In the genomic region with DNA sequence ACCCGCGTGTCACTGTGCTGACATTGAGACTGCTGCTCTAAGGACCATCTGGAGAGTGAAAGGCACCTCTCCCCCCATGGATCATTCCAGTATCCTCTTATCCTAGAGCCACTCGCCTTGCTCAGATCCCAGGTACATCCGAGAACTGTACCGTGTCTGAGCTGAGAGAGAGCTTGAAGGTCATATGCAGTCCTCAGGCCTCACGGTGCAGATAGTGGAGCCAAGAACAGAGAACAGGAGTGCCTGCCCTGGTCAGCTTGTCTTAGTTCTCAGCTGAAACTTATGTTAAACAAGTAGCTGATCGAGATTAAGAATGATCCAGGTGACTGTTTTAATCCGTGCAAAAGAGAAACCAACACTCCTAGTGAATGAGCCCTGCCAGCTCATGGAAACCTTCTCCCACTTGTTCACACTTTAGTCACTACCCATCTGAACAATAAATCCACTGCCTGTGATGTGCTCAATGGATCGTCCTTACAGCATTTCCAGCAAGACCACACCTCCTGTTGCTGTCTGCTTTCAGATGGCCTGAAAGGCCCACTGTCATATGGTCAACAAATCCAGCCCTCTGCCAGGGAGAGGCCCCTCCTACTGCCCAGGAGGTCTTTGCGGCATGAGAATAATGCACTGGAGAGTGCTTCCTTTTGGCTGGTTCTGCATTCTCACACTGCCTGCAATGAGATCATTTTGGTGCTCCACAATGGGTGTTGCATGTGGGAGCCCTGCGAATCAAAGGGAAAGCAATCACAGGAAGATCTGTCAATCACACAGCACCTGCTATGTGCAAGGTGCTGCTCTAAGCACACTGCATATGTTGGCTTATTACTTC, we compare ENCODE assay signal across 1 cellular context.
TF ChIP-seq lines count a peak whose summit lies in the region.

No MANE protein-coding gene starts in this region.

TF ChIP-seq in GM12878, 131 proteins besides CTCF, POLR2A, EP300 and RAD21:
- TF ChIP-seq, protein P1, sequence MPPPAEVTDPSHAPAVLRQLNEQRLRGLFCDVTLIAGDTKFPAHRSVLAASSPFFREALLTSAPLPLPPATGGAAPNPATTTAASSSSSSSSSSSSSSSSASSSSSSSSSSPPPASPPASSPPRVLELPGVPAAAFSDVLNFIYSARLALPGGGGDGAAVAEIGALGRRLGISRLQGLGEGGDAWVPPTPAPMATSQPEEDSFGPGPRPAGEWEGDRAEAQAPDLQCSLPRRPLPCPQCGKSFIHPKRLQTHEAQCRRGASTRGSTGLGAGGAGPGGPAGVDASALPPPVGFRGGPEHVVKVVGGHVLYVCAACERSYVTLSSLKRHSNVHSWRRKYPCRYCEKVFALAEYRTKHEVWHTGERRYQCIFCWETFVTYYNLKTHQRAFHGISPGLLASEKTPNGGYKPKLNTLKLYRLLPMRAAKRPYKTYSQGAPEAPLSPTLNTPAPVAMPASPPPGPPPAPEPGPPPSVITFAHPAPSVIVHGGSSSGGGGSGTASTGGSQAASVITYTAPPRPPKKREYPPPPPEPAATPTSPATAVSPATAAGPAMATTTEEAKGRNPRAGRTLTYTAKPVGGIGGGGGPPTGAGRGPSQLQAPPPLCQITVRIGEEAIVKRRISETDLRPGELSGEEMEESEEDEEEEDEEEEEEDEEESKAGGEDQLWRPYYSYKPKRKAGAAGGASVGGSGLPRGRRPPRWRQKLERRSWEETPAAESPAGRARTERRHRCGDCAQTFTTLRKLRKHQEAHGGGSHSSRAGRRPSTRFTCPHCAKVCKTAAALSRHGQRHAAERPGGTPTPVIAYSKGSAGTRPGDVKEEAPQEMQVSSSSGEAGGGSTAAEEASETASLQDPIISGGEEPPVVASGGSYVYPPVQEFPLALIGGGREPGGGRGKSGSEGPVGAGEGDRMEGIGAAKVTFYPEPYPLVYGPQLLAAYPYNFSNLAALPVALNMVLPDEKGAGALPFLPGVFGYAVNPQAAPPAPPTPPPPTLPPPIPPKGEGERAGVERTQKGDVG (CRISPR knock-in tag; IDR thresholded peaks at IDR 0.05), result no peak
- TF ChIP-seq IRF4 (IDR thresholded peaks at IDR 0.05; ENCODE audit: low read depth, low read length), result no peak
- TF ChIP-seq, protein P2, sequence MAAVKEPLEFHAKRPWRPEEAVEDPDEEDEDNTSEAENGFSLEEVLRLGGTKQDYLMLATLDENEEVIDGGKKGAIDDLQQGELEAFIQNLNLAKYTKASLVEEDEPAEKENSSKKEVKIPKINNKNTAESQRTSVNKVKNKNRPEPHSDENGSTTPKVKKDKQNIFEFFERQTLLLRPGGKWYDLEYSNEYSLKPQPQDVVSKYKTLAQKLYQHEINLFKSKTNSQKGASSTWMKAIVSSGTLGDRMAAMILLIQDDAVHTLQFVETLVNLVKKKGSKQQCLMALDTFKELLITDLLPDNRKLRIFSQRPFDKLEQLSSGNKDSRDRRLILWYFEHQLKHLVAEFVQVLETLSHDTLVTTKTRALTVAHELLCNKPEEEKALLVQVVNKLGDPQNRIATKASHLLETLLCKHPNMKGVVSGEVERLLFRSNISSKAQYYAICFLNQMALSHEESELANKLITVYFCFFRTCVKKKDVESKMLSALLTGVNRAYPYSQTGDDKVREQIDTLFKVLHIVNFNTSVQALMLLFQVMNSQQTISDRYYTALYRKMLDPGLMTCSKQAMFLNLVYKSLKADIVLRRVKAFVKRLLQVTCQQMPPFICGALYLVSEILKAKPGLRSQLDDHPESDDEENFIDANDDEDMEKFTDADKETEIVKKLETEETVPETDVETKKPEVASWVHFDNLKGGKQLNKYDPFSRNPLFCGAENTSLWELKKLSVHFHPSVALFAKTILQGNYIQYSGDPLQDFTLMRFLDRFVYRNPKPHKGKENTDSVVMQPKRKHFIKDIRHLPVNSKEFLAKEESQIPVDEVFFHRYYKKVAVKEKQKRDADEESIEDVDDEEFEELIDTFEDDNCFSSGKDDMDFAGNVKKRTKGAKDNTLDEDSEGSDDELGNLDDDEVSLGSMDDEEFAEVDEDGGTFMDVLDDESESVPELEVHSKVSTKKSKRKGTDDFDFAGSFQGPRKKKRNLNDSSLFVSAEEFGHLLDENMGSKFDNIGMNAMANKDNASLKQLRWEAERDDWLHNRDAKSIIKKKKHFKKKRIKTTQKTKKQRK (IDR thresholded peaks at IDR 0.05; ENCODE audit: low read depth, low read length), result no peak
- TF ChIP-seq, protein P3, sequence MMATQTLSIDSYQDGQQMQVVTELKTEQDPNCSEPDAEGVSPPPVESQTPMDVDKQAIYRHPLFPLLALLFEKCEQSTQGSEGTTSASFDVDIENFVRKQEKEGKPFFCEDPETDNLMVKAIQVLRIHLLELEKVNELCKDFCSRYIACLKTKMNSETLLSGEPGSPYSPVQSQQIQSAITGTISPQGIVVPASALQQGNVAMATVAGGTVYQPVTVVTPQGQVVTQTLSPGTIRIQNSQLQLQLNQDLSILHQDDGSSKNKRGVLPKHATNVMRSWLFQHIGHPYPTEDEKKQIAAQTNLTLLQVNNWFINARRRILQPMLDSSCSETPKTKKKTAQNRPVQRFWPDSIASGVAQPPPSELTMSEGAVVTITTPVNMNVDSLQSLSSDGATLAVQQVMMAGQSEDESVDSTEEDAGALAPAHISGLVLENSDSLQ (IDR thresholded peaks at IDR 0.05), result 0 out of 2 replicates have a peak, but pooled peaks have one; percentile 14
- TF ChIP-seq, protein P4, sequence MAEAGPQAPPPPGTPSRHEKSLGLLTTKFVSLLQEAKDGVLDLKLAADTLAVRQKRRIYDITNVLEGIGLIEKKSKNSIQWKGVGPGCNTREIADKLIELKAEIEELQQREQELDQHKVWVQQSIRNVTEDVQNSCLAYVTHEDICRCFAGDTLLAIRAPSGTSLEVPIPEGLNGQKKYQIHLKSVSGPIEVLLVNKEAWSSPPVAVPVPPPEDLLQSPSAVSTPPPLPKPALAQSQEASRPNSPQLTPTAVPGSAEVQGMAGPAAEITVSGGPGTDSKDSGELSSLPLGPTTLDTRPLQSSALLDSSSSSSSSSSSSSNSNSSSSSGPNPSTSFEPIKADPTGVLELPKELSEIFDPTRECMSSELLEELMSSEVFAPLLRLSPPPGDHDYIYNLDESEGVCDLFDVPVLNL (IDR thresholded peaks at IDR 0.05; ENCODE audit: low read depth, low read length), result no peak
